Comparison of ENCODE assay signal across 2 cellular contexts in genomic region chr21:15064576-15065380, GRCh38.
TF ChIP-seq lines count a peak whose summit lies in the region.

NRIP1 (minus strand) TSS chr21:15065000; CDS start chr21:14968192, 96,808 bp downstream.

TF ChIP-seq in HEK293, 187 proteins besides CTCF, POLR2A, EP300 and RAD21 (continues in another document):
- TF ChIP-seq, protein P1, sequence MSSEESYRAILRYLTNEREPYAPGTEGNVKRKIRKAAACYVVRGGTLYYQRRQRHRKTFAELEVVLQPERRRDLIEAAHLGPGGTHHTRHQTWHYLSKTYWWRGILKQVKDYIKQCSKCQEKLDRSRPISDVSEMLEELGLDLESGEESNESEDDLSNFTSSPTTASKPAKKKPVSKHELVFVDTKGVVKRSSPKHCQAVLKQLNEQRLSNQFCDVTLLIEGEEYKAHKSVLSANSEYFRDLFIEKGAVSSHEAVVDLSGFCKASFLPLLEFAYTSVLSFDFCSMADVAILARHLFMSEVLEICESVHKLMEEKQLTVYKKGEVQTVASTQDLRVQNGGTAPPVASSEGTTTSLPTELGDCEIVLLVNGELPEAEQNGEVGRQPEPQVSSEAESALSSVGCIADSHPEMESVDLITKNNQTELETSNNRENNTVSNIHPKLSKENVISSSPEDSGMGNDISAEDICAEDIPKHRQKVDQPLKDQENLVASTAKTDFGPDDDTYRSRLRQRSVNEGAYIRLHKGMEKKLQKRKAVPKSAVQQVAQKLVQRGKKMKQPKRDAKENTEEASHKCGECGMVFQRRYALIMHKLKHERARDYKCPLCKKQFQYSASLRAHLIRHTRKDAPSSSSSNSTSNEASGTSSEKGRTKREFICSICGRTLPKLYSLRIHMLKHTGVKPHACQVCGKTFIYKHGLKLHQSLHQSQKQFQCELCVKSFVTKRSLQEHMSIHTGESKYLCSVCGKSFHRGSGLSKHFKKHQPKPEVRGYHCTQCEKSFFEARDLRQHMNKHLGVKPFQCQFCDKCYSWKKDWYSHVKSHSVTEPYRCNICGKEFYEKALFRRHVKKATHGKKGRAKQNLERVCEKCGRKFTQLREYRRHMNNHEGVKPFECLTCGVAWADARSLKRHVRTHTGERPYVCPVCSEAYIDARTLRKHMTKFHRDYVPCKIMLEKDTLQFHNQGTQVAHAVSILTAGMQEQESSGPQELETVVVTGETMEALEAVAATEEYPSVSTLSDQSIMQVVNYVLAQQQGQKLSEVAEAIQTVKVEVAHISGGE (tag by site-specific recombination; conservative IDR thresholded peaks at IDR 0.05; ENCODE audit: low read depth), result 0 out of 2 replicates have a peak, but pooled peaks have one; percentile 29
- TF ChIP-seq ZNF677 (tag by site-specific recombination; IDR thresholded peaks at IDR 0.05), result no peak
- TF ChIP-seq, protein P2, sequence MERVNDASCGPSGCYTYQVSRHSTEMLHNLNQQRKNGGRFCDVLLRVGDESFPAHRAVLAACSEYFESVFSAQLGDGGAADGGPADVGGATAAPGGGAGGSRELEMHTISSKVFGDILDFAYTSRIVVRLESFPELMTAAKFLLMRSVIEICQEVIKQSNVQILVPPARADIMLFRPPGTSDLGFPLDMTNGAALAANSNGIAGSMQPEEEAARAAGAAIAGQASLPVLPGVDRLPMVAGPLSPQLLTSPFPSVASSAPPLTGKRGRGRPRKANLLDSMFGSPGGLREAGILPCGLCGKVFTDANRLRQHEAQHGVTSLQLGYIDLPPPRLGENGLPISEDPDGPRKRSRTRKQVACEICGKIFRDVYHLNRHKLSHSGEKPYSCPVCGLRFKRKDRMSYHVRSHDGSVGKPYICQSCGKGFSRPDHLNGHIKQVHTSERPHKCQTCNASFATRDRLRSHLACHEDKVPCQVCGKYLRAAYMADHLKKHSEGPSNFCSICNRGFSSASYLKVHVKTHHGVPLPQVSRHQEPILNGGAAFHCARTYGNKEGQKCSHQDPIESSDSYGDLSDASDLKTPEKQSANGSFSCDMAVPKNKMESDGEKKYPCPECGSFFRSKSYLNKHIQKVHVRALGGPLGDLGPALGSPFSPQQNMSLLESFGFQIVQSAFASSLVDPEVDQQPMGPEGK (tag by site-specific recombination; IDR thresholded peaks at IDR 0.05), result peak; percentile 26; the same call in 1 of the 2 replicates
- TF ChIP-seq ZNF26 (tag by site-specific recombination; IDR thresholded peaks at IDR 0.05), result no peak
- TF ChIP-seq ZNF398 (tag by site-specific recombination; IDR thresholded peaks at IDR 0.05), result peak; percentile 58
- TF ChIP-seq GLIS2 (tag by site-specific recombination; IDR thresholded peaks at IDR 0.05), result no peak; the same call in 1 of the 2 replicates
- TF ChIP-seq ZFP37 (tag by site-specific recombination; IDR thresholded peaks at IDR 0.05), result peak; percentile 26; the same call in 1 of the 2 replicates
- TF ChIP-seq ZNF670 (tag by site-specific recombination; IDR thresholded peaks at IDR 0.05; ENCODE audit: low read depth), result no peak
- TF ChIP-seq ZSCAN23 (tag by site-specific recombination; IDR thresholded peaks at IDR 0.05), result no peak
- 0 out of 2 replicates have a peak, but pooled peaks have one; percentile 12 for TF ChIP-seq ZNF366 (tag by site-specific recombination; conservative IDR thresholded peaks at IDR 0.05)
- TF ChIP-seq ZNF530 (tag by site-specific recombination; IDR thresholded peaks at IDR 0.05; ENCODE audit: low read depth), result no peak
- peak; percentile 20; the same call in 1 of the 2 replicates for TF ChIP-seq EGR2 (tag by site-specific recombination; IDR thresholded peaks at IDR 0.05; ENCODE audit: low read depth)
- TF ChIP-seq ZNF341 (tag by site-specific recombination; IDR thresholded peaks at IDR 0.05; ENCODE audit: low read depth), result peak; percentile 69
- TF ChIP-seq, protein P3, sequence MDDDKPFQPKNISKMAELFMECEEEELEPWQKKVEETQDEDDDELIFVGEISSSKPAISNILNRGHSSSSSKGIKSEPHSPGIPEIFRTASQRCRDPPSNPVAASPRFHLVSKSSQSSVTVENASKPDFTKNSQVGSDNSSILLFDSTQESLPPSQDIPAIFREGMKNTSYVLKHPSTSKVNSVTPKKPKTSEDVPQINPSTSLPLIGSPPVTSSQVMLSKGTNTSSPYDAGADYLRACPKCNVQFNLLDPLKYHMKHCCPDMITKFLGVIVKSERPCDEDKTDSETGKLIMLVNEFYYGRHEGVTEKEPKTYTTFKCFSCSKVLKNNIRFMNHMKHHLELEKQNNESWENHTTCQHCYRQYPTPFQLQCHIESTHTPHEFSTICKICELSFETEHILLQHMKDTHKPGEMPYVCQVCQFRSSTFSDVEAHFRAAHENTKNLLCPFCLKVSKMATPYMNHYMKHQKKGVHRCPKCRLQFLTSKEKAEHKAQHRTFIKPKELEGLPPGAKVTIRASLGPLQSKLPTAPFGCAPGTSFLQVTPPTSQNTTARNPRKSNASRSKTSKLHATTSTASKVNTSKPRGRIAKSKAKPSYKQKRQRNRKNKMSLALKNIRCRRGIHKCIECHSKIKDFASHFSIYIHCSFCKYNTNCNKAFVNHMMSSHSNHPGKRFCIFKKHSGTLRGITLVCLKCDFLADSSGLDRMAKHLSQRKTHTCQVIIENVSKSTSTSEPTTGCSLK (tag by site-specific recombination; IDR thresholded peaks at IDR 0.05), result no peak

TF ChIP-seq in GM12878, 131 proteins besides CTCF, POLR2A, EP300 and RAD21 (continued from another document):
- no peak for TF ChIP-seq MYC (IDR thresholded peaks at IDR 0.05; ENCODE audit: insufficient read depth, insufficient read length, insufficient replicate concordance, low read length, severe bottlenecking)
- TF ChIP-seq, protein P4, sequence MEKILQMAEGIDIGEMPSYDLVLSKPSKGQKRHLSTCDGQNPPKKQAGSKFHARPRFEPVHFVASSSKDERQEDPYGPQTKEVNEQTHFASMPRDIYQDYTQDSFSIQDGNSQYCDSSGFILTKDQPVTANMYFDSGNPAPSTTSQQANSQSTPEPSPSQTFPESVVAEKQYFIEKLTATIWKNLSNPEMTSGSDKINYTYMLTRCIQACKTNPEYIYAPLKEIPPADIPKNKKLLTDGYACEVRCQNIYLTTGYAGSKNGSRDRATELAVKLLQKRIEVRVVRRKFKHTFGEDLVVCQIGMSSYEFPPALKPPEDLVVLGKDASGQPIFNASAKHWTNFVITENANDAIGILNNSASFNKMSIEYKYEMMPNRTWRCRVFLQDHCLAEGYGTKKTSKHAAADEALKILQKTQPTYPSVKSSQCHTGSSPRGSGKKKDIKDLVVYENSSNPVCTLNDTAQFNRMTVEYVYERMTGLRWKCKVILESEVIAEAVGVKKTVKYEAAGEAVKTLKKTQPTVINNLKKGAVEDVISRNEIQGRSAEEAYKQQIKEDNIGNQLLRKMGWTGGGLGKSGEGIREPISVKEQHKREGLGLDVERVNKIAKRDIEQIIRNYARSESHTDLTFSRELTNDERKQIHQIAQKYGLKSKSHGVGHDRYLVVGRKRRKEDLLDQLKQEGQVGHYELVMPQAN (conservative IDR thresholded peaks at IDR 0.05), result 0 out of 2 replicates have a peak, but pooled peaks have one; percentile 22
- TF ChIP-seq BHLHE40 (IDR thresholded peaks at IDR 0.05; ENCODE audit: borderline replicate concordance in 1 of 2, low read depth in 2 of 2, low read length in 1 of 2), result peak in 1 of 2 experiments; percentile 61; a peak in 2 of 4 replicates
- peak; percentile 45; the same call in 1 of the 2 replicates for TF ChIP-seq TAF1 (IDR thresholded peaks at IDR 0.05; ENCODE audit: borderline replicate concordance, low read depth, low read length)
- TF ChIP-seq ZNF217 (IDR thresholded peaks at IDR 0.05), result peak; percentile 70; the same call in 1 of the 2 replicates
- TF ChIP-seq NR2C1 (IDR thresholded peaks at IDR 0.05), result 0 out of 2 replicates have a peak, but pooled peaks have one; percentile 28
- peak; percentile 81 for TF ChIP-seq YY1 (IDR thresholded peaks at IDR 0.05; ENCODE audit: low read depth, low read length)
- TF ChIP-seq MLLT1 (IDR thresholded peaks at IDR 0.05), result peak; percentile 97
- TF ChIP-seq IKZF1 (conservative IDR thresholded peaks at IDR 0.05), result peak; percentile 89; the same call in 1 of the 2 replicates
- TF ChIP-seq, protein P5, sequence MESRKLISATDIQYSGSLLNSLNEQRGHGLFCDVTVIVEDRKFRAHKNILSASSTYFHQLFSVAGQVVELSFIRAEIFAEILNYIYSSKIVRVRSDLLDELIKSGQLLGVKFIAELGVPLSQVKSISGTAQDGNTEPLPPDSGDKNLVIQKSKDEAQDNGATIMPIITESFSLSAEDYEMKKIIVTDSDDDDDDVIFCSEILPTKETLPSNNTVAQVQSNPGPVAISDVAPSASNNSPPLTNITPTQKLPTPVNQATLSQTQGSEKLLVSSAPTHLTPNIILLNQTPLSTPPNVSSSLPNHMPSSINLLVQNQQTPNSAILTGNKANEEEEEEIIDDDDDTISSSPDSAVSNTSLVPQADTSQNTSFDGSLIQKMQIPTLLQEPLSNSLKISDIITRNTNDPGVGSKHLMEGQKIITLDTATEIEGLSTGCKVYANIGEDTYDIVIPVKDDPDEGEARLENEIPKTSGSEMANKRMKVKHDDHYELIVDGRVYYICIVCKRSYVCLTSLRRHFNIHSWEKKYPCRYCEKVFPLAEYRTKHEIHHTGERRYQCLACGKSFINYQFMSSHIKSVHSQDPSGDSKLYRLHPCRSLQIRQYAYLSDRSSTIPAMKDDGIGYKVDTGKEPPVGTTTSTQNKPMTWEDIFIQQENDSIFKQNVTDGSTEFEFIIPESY (IDR thresholded peaks at IDR 0.05), result no peak
- no peak for TF ChIP-seq RBBP5 (conservative IDR thresholded peaks at IDR 0.05)
- peak; percentile 78 for TF ChIP-seq BACH1 (IDR thresholded peaks at IDR 0.05; ENCODE audit: borderline replicate concordance)
- TF ChIP-seq NFYA (IDR thresholded peaks at IDR 0.05; ENCODE audit: borderline replicate concordance, low read depth, low read length), result no peak
- TF ChIP-seq, protein P6, sequence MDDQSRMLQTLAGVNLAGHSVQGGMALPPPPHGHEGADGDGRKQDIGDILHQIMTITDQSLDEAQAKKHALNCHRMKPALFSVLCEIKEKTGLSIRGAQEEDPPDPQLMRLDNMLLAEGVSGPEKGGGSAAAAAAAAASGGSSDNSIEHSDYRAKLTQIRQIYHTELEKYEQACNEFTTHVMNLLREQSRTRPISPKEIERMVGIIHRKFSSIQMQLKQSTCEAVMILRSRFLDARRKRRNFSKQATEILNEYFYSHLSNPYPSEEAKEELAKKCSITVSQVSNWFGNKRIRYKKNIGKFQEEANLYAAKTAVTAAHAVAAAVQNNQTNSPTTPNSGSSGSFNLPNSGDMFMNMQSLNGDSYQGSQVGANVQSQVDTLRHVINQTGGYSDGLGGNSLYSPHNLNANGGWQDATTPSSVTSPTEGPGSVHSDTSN (IDR thresholded peaks at IDR 0.05; ENCODE audit: insufficient replicate concordance, low read depth, low read length), result peak; percentile 74
- peak; percentile 64 for TF ChIP-seq PKNOX1 (IDR thresholded peaks at IDR 0.05)
